32 cellular contexts compared by ENCODE assay signal in genomic region chr10:45100429-45100828, GRCh38.
"Had no signal": no experiment of that assay in that cellular context is flagged by ENCODE, and none has a peak within 500 bp of the region (broad histone marks: within the 10 kb centered on the region; RNA-seq: fewer than 3 reads in every experiment).

No MANE protein-coding gene starts in this region.

- FAIRE-seq: bronchial epithelial cell had no signal

- ATAC-seq: activated CD4-positive, alpha-beta T cell treated with anti-CD3 and anti-CD28 coated beads for 36 hours; activated CD4-positive, CD25-positive, alpha-beta regulatory T cell treated with anti-CD3 and anti-CD28 coated beads, Interleukin-2, amount 50 U/mL, for 24 hours; activated CD8-positive, alpha-beta memory T cell treated with anti-CD3 and anti-CD28 coated beads, Interleukin-2, amount 10 ng/mL, durations not matched to agents 7 days and 5 days; activated CD8-positive, alpha-beta T cell treated with anti-CD3 and anti-CD28 coated beads, Interleukin-2, amount 10 ng/mL, durations not matched to agents 7 days and 5 days; activated naive CD8-positive, alpha-beta T cell treated with anti-CD3 and anti-CD28 coated beads, Interleukin-2, amount 50 U/mL, for 24 hours; T-helper 17 cell; WTC11 had no signal

- H3K4me1 ChIP-seq: ascending aorta, colonic mucosa had no signal

- H3K36me3 ChIP-seq: ascending aorta, cardiac muscle cell, colonic mucosa, WERI-Rb-1 had no signal

- H3K9me3 ChIP-seq: ascending aorta, colonic mucosa had no signal

- DNase-seq: activated CD4-positive, alpha-beta memory T cell treated with anti-CD3 and anti-CD28 coated beads, Interleukin-2, amount 10 ng/mL, durations not matched to agents 7 days and 5 days; activated CD4-positive, alpha-beta T cell treated with anti-CD3 and anti-CD28 coated beads for 1 hour; activated CD4-positive, alpha-beta T cell treated with anti-CD3 and anti-CD28 coated beads for 36 hours; activated CD4-positive, alpha-beta T cell treated with anti-CD3 and anti-CD28 coated beads for 48 hours; activated CD4-positive, alpha-beta T cell treated with anti-CD3 and anti-CD28 coated beads, Interleukin-2, amount 10 ng/mL, durations not matched to agents 7 days and 5 days; activated CD4-positive, alpha-beta T cell treated with anti-CD3 and anti-CD28 coated beads, Interleukin-2, amount 50 U/mL, for 48 hours; activated CD4-positive, CD25-positive, alpha-beta regulatory T cell; activated CD8-positive, alpha-beta memory T cell treated with anti-CD3 and anti-CD28 coated beads for 24 hours; activated CD8-positive, alpha-beta memory T cell treated with anti-CD3 and anti-CD28 coated beads, Interleukin-2, amount 10 ng/mL, durations not matched to agents 7 days and 5 days; activated CD8-positive, alpha-beta memory T cell treated with anti-CD3 and anti-CD28 coated beads, Interleukin-2, amount 50 U/mL, for 48 hours; activated CD8-positive, alpha-beta T cell treated with anti-CD3 and anti-CD28 coated beads, Interleukin-2, amount 10 ng/mL, durations not matched to agents 7 days and 5 days; activated effector memory CD4-positive, alpha-beta T cell treated with Interleukin-2 at 50 U/mL for 16 hours; activated gamma-delta T cell; activated naive CD4-positive, alpha-beta T cell treated with anti-CD3 and anti-CD28 coated beads, Interleukin-2, amount 10 ng/mL, durations not matched to agents 7 days and 5 days; activated naive CD4-positive, alpha-beta T cell treated with Interleukin-2 at 50 U/mL for 16 hours; activated naive CD8-positive, alpha-beta T cell treated with anti-CD3 and anti-CD28 coated beads, Interleukin-2, amount 10 ng/mL, durations not matched to agents 7 days and 5 days; activated naive CD8-positive, alpha-beta T cell treated with anti-CD3 and anti-CD28 coated beads, Interleukin-2, amount 50 U/mL, for 24 hours; activated T-cell treated with anti-CD3 and anti-CD28 coated beads, Interleukin-2, amount 50 U/mL, for 24 hours; activated T-cell treated with anti-CD3 and anti-CD28 coated beads, Interleukin-2, amount 50 U/mL, for 48 hours; amygdala; anterior cingulate cortex; caudate nucleus; cerebellar nuclear complex; colonic mucosa; T-helper 17 cell; T-helper 9 cell; WERI-Rb-1 had no signal

- H3K4me3 ChIP-seq: ascending aorta, cardiac muscle cell, colonic mucosa had no signal

- H3K27me3 ChIP-seq: ascending aorta, cardiac muscle cell, colonic mucosa had no signal

- H3K27ac ChIP-seq: ascending aorta, cardiac muscle cell, colonic mucosa, WERI-Rb-1 had no signal
